In the genomic region with DNA sequence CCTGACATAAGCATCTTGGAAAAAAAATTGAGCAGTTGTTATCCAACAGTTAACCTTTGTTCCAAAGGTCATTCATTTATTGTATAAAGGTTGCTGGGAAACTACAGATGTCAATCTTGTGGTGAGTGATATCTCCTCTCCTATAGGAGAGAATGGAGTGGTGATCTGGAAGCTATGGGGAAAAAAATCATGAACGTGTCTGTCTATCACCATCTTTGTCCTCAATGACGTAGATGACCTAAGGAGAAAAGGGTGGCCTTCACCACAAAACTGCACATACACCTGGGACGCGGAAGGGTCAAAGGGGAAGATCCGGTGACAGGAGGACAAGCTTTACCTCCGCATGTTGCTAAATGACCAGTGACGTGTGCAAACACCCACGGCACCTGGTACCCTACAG, we compare ENCODE assay signal across 30 cellular contexts. TPM values are rescaled to one million over a fixed set of nuclear protein-coding genes. Genes with fewer than 3 reads are reported as not detected.
"Had no signal": no experiment of that assay in that cellular context is flagged by ENCODE, and none has a peak within 500 bp of the region (broad histone marks: within the 10 kb centered on the region; RNA-seq: fewer than 3 reads in every experiment).

No MANE protein-coding gene starts in this region.

- H3K4me2 ChIP-seq: hepatocyte had no signal

- H3K9me3 Mint-ChIP-seq: dendritic cell treated with granulocyte-macrophage colony-stimulating factor and Interleukin-4, amounts not matched to agents 40 ng/mL and 50 ng/mL, for 4 days; endodermal cell; mesothelial cell of epicardium; natural killer cell treated with Interleukin-12 subunit alpha and Interleukin-12 subunit beta and Interleukin-15 and Interleukin-18, amount 100 ng/mL, for 72 hours; neural crest cell; stimulated activated naive B cell treated with anti-CD40 and anti-IgM and Interleukin-4, amounts not matched to agents 10 μg/mL and 1 μg/mL and 100 μg/mL, for 72 hours; stimulated activated naive CD8-positive, alpha-beta T cell treated with anti-CD3 and anti-CD28 coated beads, Interleukin-15, Interleukin-2, amounts not matched to agents 100 ng/mL and 50 ng/mL, for 24 hours had no signal

- H3K4me1 Mint-ChIP-seq: naive B cell; neural crest cell; stimulated activated naive B cell treated with anti-CD40 and anti-IgM and Interleukin-4, amounts not matched to agents 10 μg/mL and 1 μg/mL and 100 μg/mL, for 72 hours had no signal

- H2AFZ ChIP-seq: hepatocyte, parathyroid adenoma had no signal

- H3K4me3 Mint-ChIP-seq: dendritic cell treated with granulocyte-macrophage colony-stimulating factor and Interleukin-4, amounts not matched to agents 40 ng/mL and 50 ng/mL, for 4 days; endodermal cell; mesothelial cell of epicardium; naive B cell; natural killer cell treated with Interleukin-12 subunit alpha and Interleukin-12 subunit beta and Interleukin-15 and Interleukin-18, amount 100 ng/mL, for 72 hours; neural crest cell; stimulated activated naive B cell treated with anti-CD40 and anti-IgM and Interleukin-4, amounts not matched to agents 10 μg/mL and 1 μg/mL and 100 μg/mL, for 72 hours; stimulated activated naive CD8-positive, alpha-beta T cell treated with anti-CD3 and anti-CD28 coated beads, Interleukin-15, Interleukin-2, amounts not matched to agents 100 ng/mL and 50 ng/mL, for 24 hours had no signal

- H3K27me3 ChIP-seq: gastroesophageal sphincter, heart left ventricle, hepatocyte, right atrium auricular region, tibial nerve, upper lobe of left lung had no signal

- H3K27me3 Mint-ChIP-seq: dendritic cell treated with granulocyte-macrophage colony-stimulating factor and Interleukin-4, amounts not matched to agents 40 ng/mL and 50 ng/mL, for 4 days; progenitor cell of endocrine pancreas; stimulated activated naive B cell treated with anti-CD40 and anti-IgM and Interleukin-4, amounts not matched to agents 10 μg/mL and 1 μg/mL and 100 μg/mL, for 72 hours had no signal

- H3K4me1 ChIP-seq: parathyroid adenoma, upper lobe of left lung had no signal

- H3K27ac ChIP-seq: epithelial cell of prostate, hepatocyte, parathyroid adenoma, right atrium auricular region, thoracic aorta, tibial nerve, upper lobe of left lung had no signal

- H3K36me3 ChIP-seq: gastroesophageal sphincter, heart left ventricle, right atrium auricular region, thoracic aorta, tibial nerve, upper lobe of left lung had no signal

- ATAC-seq: esophagus mucosa; gastroesophageal sphincter; heart left ventricle; left lobe of liver; mucosa of descending colon; natural killer cell treated with Interleukin-12 subunit alpha and Interleukin-12 subunit beta and Interleukin-15 and Interleukin-18, amount 100 ng/mL, for 72 hours; stimulated activated naive B cell treated with anti-CD40 and anti-IgM and Interleukin-4, amounts not matched to agents 10 μg/mL and 1 μg/mL and 100 μg/mL, for 72 hours had no signal

- H3K79me2 ChIP-seq: hepatocyte, parathyroid adenoma had no signal

- DNase-seq: effector CD8-positive, alpha-beta T cell; endodermal cell; foreskin fibroblast; heart left ventricle; kidney; mesenchymal stem cell; mucosa of descending colon; naive B cell; small intestine; stimulated activated CD4-positive, alpha-beta T cell treated with anti-CD3 and anti-CD28 coated beads, Interleukin-15, amount 100 ng/mL, for 24 hours; stimulated activated CD4-positive, alpha-beta T cell treated with anti-CD3 and anti-CD28 coated beads, Interleukin-2, amount 100 ng/mL, for 48 hours; stimulated activated naive B cell treated with anti-CD40 and anti-IgM and Interleukin-4, amounts not matched to agents 10 μg/mL and 1 μg/mL and 100 μg/mL, for 72 hours; upper lobe of left lung had no signal

- H3K27ac Mint-ChIP-seq: dendritic cell treated with granulocyte-macrophage colony-stimulating factor and Interleukin-4, amounts not matched to agents 40 ng/mL and 50 ng/mL, for 4 days; endodermal cell; mesothelial cell of epicardium; naive B cell; natural killer cell treated with Interleukin-12 subunit alpha and Interleukin-12 subunit beta and Interleukin-15 and Interleukin-18, amount 100 ng/mL, for 72 hours; progenitor cell of endocrine pancreas; stimulated activated naive B cell treated with anti-CD40 and anti-IgM and Interleukin-4, amounts not matched to agents 10 μg/mL and 1 μg/mL and 100 μg/mL, for 72 hours; stimulated activated naive CD8-positive, alpha-beta T cell treated with anti-CD3 and anti-CD28 coated beads, Interleukin-15, Interleukin-2, amounts not matched to agents 100 ng/mL and 50 ng/mL, for 24 hours had no signal

- H3K36me3 Mint-ChIP-seq: mesothelial cell of epicardium; naive B cell; natural killer cell treated with Interleukin-12 subunit alpha and Interleukin-12 subunit beta and Interleukin-15 and Interleukin-18, amount 100 ng/mL, for 72 hours; stimulated activated naive B cell treated with anti-CD40 and anti-IgM and Interleukin-4, amounts not matched to agents 10 μg/mL and 1 μg/mL and 100 μg/mL, for 72 hours had no signal

- H3K9me3 ChIP-seq: gastroesophageal sphincter, heart left ventricle, mucosa of descending colon, right atrium auricular region, tibial nerve, upper lobe of left lung had no signal

- H3K4me3 ChIP-seq: gastroesophageal sphincter, heart left ventricle, hepatocyte, lung, mucosa of descending colon, right atrium auricular region, thoracic aorta, tibial nerve, upper lobe of left lung had no signal

- H3K9ac ChIP-seq: parathyroid adenoma had no signal

RNA-seq across cellular contexts. Expression of gene ASB5, which starts 27.3 kb away (rescaled TPM):
- total RNA-seq: left lobe of liver; liver; mesothelial cell of epicardium; natural killer cell treated with Interleukin-12 subunit alpha and Interleukin-12 subunit beta and Interleukin-15 and Interleukin-18, amount 100 ng/mL, for 72 hours; neural crest cell; thoracic aorta; tibial nerve; upper lobe of left lung had no signal

RNA-seq across cellular contexts. Expression of gene SPATA4, which starts 46.3 kb away (rescaled TPM):
- total RNA-seq: endodermal cell; esophagus mucosa; hepatocyte; left lobe of liver; natural killer cell treated with Interleukin-12 subunit alpha and Interleukin-12 subunit beta and Interleukin-15 and Interleukin-18, amount 100 ng/mL, for 72 hours; thoracic aorta had no signal
- polyA plus RNA-seq: hepatocyte, liver, small intestine had no signal
